18 cellular contexts compared by ENCODE assay signal in the genomic region with DNA sequence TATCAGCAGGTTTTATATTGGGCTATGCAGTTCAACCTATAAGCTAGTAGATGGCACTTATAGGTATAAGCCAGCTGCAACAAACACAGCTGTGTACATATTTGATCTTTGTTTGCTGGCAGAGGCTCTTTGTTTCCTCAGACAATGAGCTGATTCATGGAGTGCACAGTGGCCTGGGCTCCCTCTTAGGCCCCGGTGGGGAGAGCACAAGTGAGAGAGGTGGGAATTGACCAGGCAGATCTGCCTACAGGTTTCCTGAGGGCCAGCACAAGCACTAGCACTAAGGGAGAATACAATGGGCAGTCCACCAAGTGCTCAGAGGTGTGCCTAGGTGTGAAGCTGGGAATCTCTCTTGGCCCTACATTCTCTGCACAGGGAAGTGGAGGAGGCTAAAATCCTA.
DNase-seq lines count a peak whose midpoint lies in the region; ATAC-seq, FAIRE-seq and TF ChIP-seq lines count a peak whose summit lies in the region.
"Had no signal": no experiment of that assay in that cellular context is flagged by ENCODE, and none has a peak within 500 bp of the region (broad histone marks: within the 10 kb centered on the region; RNA-seq: fewer than 3 reads in every experiment).

No MANE protein-coding gene starts in this region.

- ATAC-seq in left lobe of liver, result no peak
- ATAC-seq in GM19455 (IDR thresholded peaks at IDR 0.05; ENCODE audit: unreplicated experiment), result no peak

- TF ChIP-seq POLR2A in GM12892 (IDR thresholded peaks at IDR 0.05; ENCODE audit: low read depth, low read length), result no peak

- no peak for FAIRE-seq in GM12892 (lab: Jason Lieb, UNC)

- peak; percentile 71 for DNase-seq in DMS53 treated with DMSO at 0.1 percent for 48 hours (lab: John Stamatoyannopoulos, UW; ENCODE audit: unreplicated experiment)
- peak; percentile 86 for DNase-seq in NCI-H146 (lab: John Stamatoyannopoulos, UW)
- peak; percentile 62 for DNase-seq in NCI-H774 (lab: John Stamatoyannopoulos, UW)
- peak; percentile 1 for DNase-seq in midbrain (lab: John Stamatoyannopoulos, UW)
- DNase-seq in GM12892 (ENCODE audit: insufficient read length), result no peak
- no peak for DNase-seq in left lobe of liver (ENCODE audit: low spot score)
- no peak for DNase-seq in cerebellar cortex (ENCODE audit: low spot score)
- DNase-seq: activated CD4-positive, alpha-beta T cell treated with anti-CD3 and anti-CD28 coated beads, Interleukin-2, amount 10 ng/mL, durations not matched to agents 24 days and 14 days; activated CD8-positive, alpha-beta memory T cell treated with anti-CD3 and anti-CD28 coated beads, Interleukin-2, amount 50 U/mL, for 48 hours; activated gamma-delta T cell treated with Interleukin-2 at 50 U/mL for 16 hours; amniotic stem cell; effector CD4-positive, alpha-beta T cell; esophagus squamous epithelium; HFFc6; NCI-H187 treated with DMSO at 0.1 percent for 48 hours; NK-92 treated with Interleukin-12 subunit alpha and Interleukin-12 subunit beta, amount 100 ng/mL, for 24 hours; stimulated activated CD4-positive, alpha-beta T cell treated with anti-CD3 and anti-CD28 coated beads, Interleukin-2, amount 100 ng/mL, for 48 hours had no signal

Comparison
In these comparisons a context has a peak if more than half of its experiments do, and no peak if none do; other contexts are left out.
1. DNase-seq: peak in DMS53 treated with DMSO at 0.1 percent for 48 hours (single experiment), NCI-H146 (single experiment), NCI-H774 (single experiment) and midbrain (single experiment); none in GM12892 (single experiment), left lobe of liver (single experiment) and cerebellar cortex (single experiment).